8 cellular contexts compared by ENCODE assay signal in genomic region chr20:3156811-3157619, GRCh38. TPM values are rescaled to one million over a fixed set of nuclear protein-coding genes. Genes with fewer than 3 reads are reported as not detected.
DNase-seq lines count a peak whose midpoint lies in the region; ATAC-seq and TF ChIP-seq lines count a peak whose summit lies in the region.

No MANE protein-coding gene starts in this region.

- H3K27ac ChIP-seq in lower lobe of right lung = peak overlapping the region; percentile 32

- no peak for DNase-seq in HFFc6
- DNase-seq in T-cell = no peak
- DNase-seq in lower lobe of right lung = no peak
- no peak for DNase-seq in DMS 273 treated with DMSO at 0.1 percent for 48 hours (lab: John Stamatoyannopoulos, UW)
- DNase-seq in AG08396 (ENCODE audit: low spot score) = no peak
- no peak for DNase-seq in inferior parietal cortex (ENCODE audit: extremely low spot score)

- peaks cover 12% of the 10 kb centered on the region for H3K36me3 ChIP-seq in lower lobe of right lung

- H3K36me3 Mint-ChIP-seq in HFFc6 (ENCODE audit: low read depth) = peaks cover 12% of the 10 kb centered on the region; the same call in 1 of the 2 replicates
- H3K36me3 Mint-ChIP-seq in T-cell = peaks cover 14% of the 10 kb centered on the region

- no peaks in the 10 kb centered on the region for H3K27me3 ChIP-seq in lower lobe of right lung (ENCODE audit: low read depth)

- POLR2A ChIA-PET in T-cell (lab: Charles Lee) = interaction anchor here in 1 of 2 donors (0.5 to 0.8 kb wide), 3 partner anchors 9 to 226 kb away, joined by 3 to 5 read pairs (median 3); no protein-coding TSS in a partner anchor

- H3K27ac Mint-ChIP-seq in HFFc6 (peak overlapping the region; percentile 71), T-cell (peak overlapping the region; percentile 90 to 98)

- ATAC-seq in GM18505 (IDR thresholded peaks at IDR 0.05; ENCODE audit: unreplicated experiment) (peak; percentile 65), T-cell (replicated peaks in 1 of 4) (peak; percentile 74 to 92 (median 84)), lower lobe of right lung (peak in 1 of 2 donors; percentile 23), HG03439 (IDR thresholded peaks at IDR 0.05; ENCODE audit: unreplicated experiment) (no peak)

- H3K9me3 ChIP-seq in lower lobe of right lung = no peaks in the 10 kb centered on the region

- CTCF ChIA-PET in T-cell (lab: Charles Lee) = interaction anchor here (0.7 to 1.7 kb wide), 3 partner anchors 39 to 103 kb away, joined by 3 to 7 read pairs (median 3); no protein-coding TSS in a partner anchor

- H3K4me3 ChIP-seq in lower lobe of right lung = no peak overlapping the region

- intact Hi-C loops in lower lobe of right lung (cut with DNase I) = no loop called here

- no peak for TF ChIP-seq POLR2A in GM18505 (IDR thresholded peaks at IDR 0.05; ENCODE audit: borderline replicate concordance, extremely low read depth, insufficient read depth, insufficient read length)

- TF ChIP-seq CTCF in HFFc6 (IDR thresholded peaks at IDR 0.05) (no peak), lower lobe of right lung (IDR thresholded peaks at IDR 0.05) (no peak)

- H3K4me1 Mint-ChIP-seq in HFFc6 (ENCODE audit: low read depth) (peaks cover 26% of the 10 kb centered on the region), T-cell (peaks cover 71 to 73% (median 71%) of the 10 kb centered on the region in 3 donors)

- H3K4me1 ChIP-seq in lower lobe of right lung = peaks cover 44% of the 10 kb centered on the region

- H3K27me3 Mint-ChIP-seq in HFFc6 (ENCODE audit: insufficient read depth) (peaks cover 4% of the 10 kb centered on the region), T-cell (no peaks in the 10 kb centered on the region)

- H3K4me3 Mint-ChIP-seq in HFFc6 (peak overlapping the region; percentile 99), T-cell (peak overlapping the region; percentile 69 to 98 (median 97))

- H3K9me3 Mint-ChIP-seq in HFFc6 = no peaks in the 10 kb centered on the region
- no peaks in the 10 kb centered on the region for H3K9me3 Mint-ChIP-seq in T-cell

RNA-seq across cellular contexts. Expression of gene FASTKD5, which starts 2.6 kb away (rescaled TPM):
- total RNA-seq in HFFc6 (2021; fragmentation: NEBNext Ultra II Directional; extraction: Animal tissue kit (Norgen Biotek cat#: 25700)) = 10 to 100 TPM; 11.9 to 15.0 (median 13.8) TPM
- 10 to 100 TPM; 23.2 to 33.5 (median 28.7) TPM for total RNA-seq in T-cell
- total RNA-seq in lower lobe of right lung = 16.4 TPM

RNA-seq across cellular contexts. Expression of gene UBOX5, which starts 2.6 kb away (rescaled TPM):
- 1 to 10 TPM; 5.0 to 6.1 (median 5.5) TPM for total RNA-seq in HFFc6 (2021; fragmentation: NEBNext Ultra II Directional; extraction: Animal tissue kit (Norgen Biotek cat#: 25700))
- total RNA-seq in T-cell (10 to 100 TPM in 4 of 5 donors, 1 to 10 TPM in 1; 9.4 to 13.4 (median 10.8) TPM), lower lobe of right lung (5.8 TPM)

RNA-seq across cellular contexts. Expression of gene LZTS3, which starts 16.3 kb away (rescaled TPM):
- 1 to 10 TPM; 2.7 to 6.1 (median 3.0) TPM for total RNA-seq in HFFc6 (2021; fragmentation: NEBNext Ultra II Directional; extraction: Animal tissue kit (Norgen Biotek cat#: 25700))
- total RNA-seq in T-cell (10 to 100 TPM; 14.4 to 19.6 (median 15.3) TPM), lower lobe of right lung (18.5 TPM)

RNA-seq across cellular contexts. Expression of gene DDRGK1, which starts 47.5 kb away (rescaled TPM):
- 10 to 100 TPM; 30.3 to 68.3 (median 31.5) TPM for total RNA-seq in HFFc6 (2021; fragmentation: NEBNext Ultra II Directional; extraction: Animal tissue kit (Norgen Biotek cat#: 25700))
- total RNA-seq in T-cell (10 to 100 TPM; 44.6 to 76.3 (median 68.2) TPM), lower lobe of right lung (89.8 TPM)

RNA-seq across cellular contexts. Expression of gene ITPA, which starts 52.3 kb away (rescaled TPM):
- 10 to 100 TPM; 62.3 to 76.7 (median 70.2) TPM for total RNA-seq in HFFc6 (2021; fragmentation: NEBNext Ultra II Directional; extraction: Animal tissue kit (Norgen Biotek cat#: 25700))
- total RNA-seq in T-cell (10 to 100 TPM; 41.6 to 67.6 (median 61.8) TPM), lower lobe of right lung (40.9 TPM)
